In the genomic region with DNA sequence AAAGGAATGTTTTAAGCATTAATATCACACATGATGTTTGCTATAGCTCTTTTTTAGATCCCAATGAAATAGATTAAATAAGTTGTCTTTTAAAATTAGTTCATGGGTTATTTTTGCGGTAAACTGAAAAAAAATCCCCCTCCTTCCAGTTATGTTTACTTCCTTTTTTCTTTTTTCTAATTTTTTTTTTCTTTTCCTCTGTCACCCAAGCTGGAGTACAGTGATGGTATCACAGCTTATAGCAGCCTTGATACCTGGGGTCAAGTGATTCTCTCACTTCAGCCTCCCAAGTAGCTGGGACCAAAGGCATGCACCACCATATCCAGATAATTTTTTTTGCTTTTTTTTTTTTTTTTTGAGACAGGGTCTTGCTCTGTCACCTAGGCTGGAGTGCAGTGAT, we compare ENCODE assay signal across 23 cellular contexts.
"Had no signal": no experiment of that assay in that cellular context is flagged by ENCODE, and none has a peak within 500 bp of the region (broad histone marks: within the 10 kb centered on the region; RNA-seq: fewer than 3 reads in every experiment).

No MANE protein-coding gene starts in this region.

- H3K36me3 ChIP-seq: breast epithelium, heart left ventricle, pancreas, prostate gland, uterus had no signal

- H3K9me3 ChIP-seq: pancreas, prostate gland had no signal

- H3K4me3 ChIP-seq: breast epithelium, heart left ventricle, pancreas, prostate gland, smooth muscle cell, uterus had no signal

- H3K27me3 ChIP-seq: breast epithelium, heart left ventricle, pancreas, uterus had no signal

- FAIRE-seq: endothelial cell of umbilical vein, pancreas, TTC549 had no signal

- H3K4me1 ChIP-seq: breast epithelium, pancreas, prostate gland, uterus had no signal

- H3K27ac ChIP-seq: breast epithelium, heart left ventricle, pancreas, prostate gland, uterus had no signal

- DNase-seq: activated CD4-positive, alpha-beta T cell treated with anti-CD3 and anti-CD28 coated beads, Interleukin-2, amount 50 U/mL, for 1 hour; activated CD8-positive, alpha-beta T cell treated with anti-CD3 and anti-CD28 coated beads for 36 hours; activated naive CD4-positive, alpha-beta T cell; activated T-cell treated with anti-CD3 and anti-CD28 coated beads, Interleukin-2, amount 50 U/mL, for 48 hours; central memory CD4-positive, alpha-beta T cell; foreskin fibroblast; heart left ventricle; midbrain; naive thymus-derived CD8-positive, alpha-beta T cell; nucleus accumbens; pancreas; retina; stimulated activated CD4-positive, alpha-beta T cell treated with anti-CD3 and anti-CD28 coated beads, Interleukin-1b, Interleukin-23, amount 100 ng/mL, for 48 hours; stimulated activated CD4-positive, alpha-beta T cell treated with anti-CD3 and anti-CD28 coated beads, Interleukin-4, amount 100 ng/mL, for 4 hours; stimulated activated CD8-positive, alpha-beta memory T cell treated with anti-CD3 and anti-CD28 coated beads, Interleukin-4, amount 100 ng/mL, for 48 hours; stimulated activated naive CD8-positive, alpha-beta T cell treated with anti-CD3 and anti-CD28 coated beads, Interleukin-15, amount 100 ng/mL, for 72 hours; substantia nigra; uterus had no signal
